In genomic region chr22:27810566-27810965, GRCh38 we compare ENCODE assay signal across 9 cellular contexts. TPM values are rescaled to one million over a fixed set of nuclear protein-coding genes. Genes with fewer than 3 reads are reported as not detected.
DNase-seq lines count a peak whose midpoint lies in the region; ATAC-seq, FAIRE-seq and TF ChIP-seq lines count a peak whose summit lies in the region.
"Had no signal": no experiment of that assay in that cellular context is flagged by ENCODE, and none has a peak within 500 bp of the region (broad histone marks: within the 10 kb centered on the region; RNA-seq: fewer than 3 reads in every experiment).

No MANE protein-coding gene starts in this region.

- FAIRE-seq in RCC 7860 (lab: Jason Lieb, UNC), result no peak

- no peak for TF ChIP-seq POLR2A in prostate gland (IDR thresholded peaks at IDR 0.05)

- intact Hi-C loops in heart right ventricle (cut with DNase I), result no loop called here
- intact Hi-C loops in prostate gland (cut with DNase I), result no loop called here

- H3K9me3 ChIP-seq in heart right ventricle (no peaks in the 10 kb centered on the region), prostate gland (no peaks in the 10 kb centered on the region)

- ATAC-seq in heart right ventricle (peak; percentile 60 to 85 (median 78)), HG03025 (IDR thresholded peaks at IDR 0.05; ENCODE audit: low FRiP score, unreplicated experiment) (no peak)

- H3K27ac ChIP-seq in heart right ventricle (peak overlapping the region in 4 of 10 donors; percentile 30 to 56 (median 44)), prostate gland (peak overlapping the region in 1 of 2 donors; percentile 58)

- H3K36me3 ChIP-seq in heart right ventricle (no peaks in the 10 kb centered on the region), prostate gland (no peaks in the 10 kb centered on the region)

- H3K4me1 ChIP-seq in heart right ventricle, result peaks cover 0 to 20% (median 6%) of the 10 kb centered on the region in 9 donors
- H3K4me1 ChIP-seq in prostate gland (replicated peaks), result peaks cover 4% of the 10 kb centered on the region

- 62 to 65% methylated on average over 16 of the region's 16 CpGs for WGBS in heart right ventricle, 2 donors
- WGBS in prostate gland, result 15% methylated on average over 16 of the region's 16 CpGs

- H3K27me3 ChIP-seq in heart right ventricle (no peaks in the 10 kb centered on the region), prostate gland (replicated peaks; ENCODE audit: insufficient read depth) (no peaks in the 10 kb centered on the region)

- DNase-seq in ELF-1 (ENCODE audit: low read depth, low spot score) (peak; percentile 51), RCC 7860 (ENCODE audit: low spot score) (peak; percentile 5), heart right ventricle (peak; percentile 61 to 67), prostate gland (ENCODE audit: low spot score) (peak; percentile 27), HPDE6-E6E7 (ENCODE audit: extremely low spot score) (no peak), NCI-H2029 (lab: John Stamatoyannopoulos, UW) (no peak)
- no peak for DNase-seq in stimulated activated CD4-positive, alpha-beta T cell treated with anti-CD3 and anti-CD28 coated beads, Interleukin-4, amount 100 ng/mL, for 4 hours
- DNase-seq: stimulated activated CD4-positive, alpha-beta T cell treated with anti-CD3 and anti-CD28 coated beads, Interleukin-4, amount 100 ng/mL, for 1 hour had no signal

- TF ChIP-seq CTCF in heart right ventricle (IDR thresholded peaks at IDR 0.05) (no peak), prostate gland (IDR thresholded peaks at IDR 0.05) (no peak)

- H3K4me3 ChIP-seq in heart right ventricle, result no peak overlapping the region
- H3K4me3 ChIP-seq in prostate gland, result no peak overlapping the region

RNA-seq across cellular contexts. Expression of gene MN1, which starts 9.0 kb away (rescaled TPM):
- 1 to 10 TPM; 3.6 to 8.3 (median 6.1) TPM for total RNA-seq in heart right ventricle
- polyA plus RNA-seq in heart right ventricle, result 1 to 10 TPM; 2.3 to 3.4 TPM
- 1 to 10 TPM; 5.5 to 5.8 TPM for total RNA-seq in prostate gland

Comparison
In these comparisons a context has a peak if more than half of its experiments do, and no peak if none do; other contexts are left out.
1. DNase-seq: peak in ELF-1 (single experiment), RCC 7860 (single experiment), heart right ventricle (2 of 2) and prostate gland (single experiment); none in HPDE6-E6E7 (single experiment), NCI-H2029 (single experiment) and stimulated activated CD4-positive, alpha-beta T cell treated with anti-CD3 and anti-CD28 coated beads, Interleukin-4, amount 100 ng/mL, for 4 hours (0 of 2).